ENCODE assay signal across 23 cellular contexts in genomic region chr18:49247786-49248185, GRCh38.
DNase-seq lines count a peak whose midpoint lies in the region; ATAC-seq and TF ChIP-seq lines count a peak whose summit lies in the region.
"Had no signal": no experiment of that assay in that cellular context is flagged by ENCODE, and none has a peak within 500 bp of the region (broad histone marks: within the 10 kb centered on the region; RNA-seq: fewer than 3 reads in every experiment).

No MANE protein-coding gene starts in this region.

- H4K20me1 ChIP-seq in mammary epithelial cell (ENCODE audit: insufficient read depth, low read length): no peaks in the 10 kb centered on the region
- H4K20me1 ChIP-seq in hepatocyte (ENCODE audit: insufficient read depth, poor library complexity, severe bottlenecking): no peaks in the 10 kb centered on the region
- H4K20me1 ChIP-seq in smooth muscle cell (ENCODE audit: low read depth): no peaks in the 10 kb centered on the region
- H4K20me1 ChIP-seq: BLaER1 treated with 17β-estradiol and CSF1 and Interleukin-3, amounts not matched to agents 10 nM and 100 nM had no signal

- no peaks in the 10 kb centered on the region for H3K27me3 Mint-ChIP-seq in MCF 10A (ENCODE audit: insufficient read depth, unreplicated experiment)
- H3K27me3 Mint-ChIP-seq: activated CD8-positive, alpha-beta T cell treated with anti-CD3 and anti-CD28 coated beads for 36 hours; activated T-cell treated with anti-CD3 and anti-CD28 coated beads, Interleukin-2, amount 50 U/mL, for 24 hours; T-helper 17 cell had no signal

- peaks cover 16% of the 10 kb centered on the region for H3K36me3 Mint-ChIP-seq in MCF 10A (ENCODE audit: insufficient read depth, unreplicated experiment)

- H3K9me3 Mint-ChIP-seq in MCF 10A (ENCODE audit: unreplicated experiment): no peaks in the 10 kb centered on the region
- H3K9me3 Mint-ChIP-seq: activated CD8-positive, alpha-beta T cell treated with anti-CD3 and anti-CD28 coated beads for 36 hours; activated T-cell treated with anti-CD3 and anti-CD28 coated beads, Interleukin-2, amount 50 U/mL, for 24 hours had no signal

- no peaks in the 10 kb centered on the region for H3K9me2 ChIP-seq in hepatocyte (replicated peaks; ENCODE audit: insufficient read depth)

- no peak for TF ChIP-seq EP300 in tibial nerve (IDR thresholded peaks at IDR 0.05)

- no peak overlapping the region for H3K4me3 ChIP-seq in mammary epithelial cell (replicated peaks in 1 of 3; ENCODE audit: insufficient read depth in 1 of 3, low read depth in 2 of 3, low read length in 3 of 3)
- no peak overlapping the region for H3K4me3 ChIP-seq in astrocyte of the spinal cord (ENCODE audit: low read depth, low read length)
- H3K4me3 ChIP-seq in hepatocyte: no peak overlapping the region
- no peak overlapping the region for H3K4me3 ChIP-seq in smooth muscle cell
- no peak overlapping the region for H3K4me3 ChIP-seq in tibial nerve
- H3K4me3 ChIP-seq: BLaER1 treated with 17β-estradiol and CSF1 and Interleukin-3, amounts not matched to agents 10 nM and 100 nM; coronary artery; sigmoid colon; SJCRH30; stomach had no signal

- TF ChIP-seq POLR2A in tibial nerve (IDR thresholded peaks at IDR 0.05): no peak

- BruUV-seq in MCF 10A (replicated peaks; lab: Mats Ljungman, UMichigan) (no TSS peak), mammary epithelial cell (replicated peaks; lab: Mats Ljungman, UMichigan) (no TSS peak)

- no peak overlapping the region for H3K4me3 Mint-ChIP-seq in MCF 10A (ENCODE audit: unreplicated experiment)
- H3K4me3 Mint-ChIP-seq: activated CD8-positive, alpha-beta T cell treated with anti-CD3 and anti-CD28 coated beads for 36 hours; activated T-cell treated with anti-CD3 and anti-CD28 coated beads, Interleukin-2, amount 50 U/mL, for 24 hours; T-helper 17 cell had no signal

- peaks cover 16% of the 10 kb centered on the region for H3K4me1 ChIP-seq in mammary epithelial cell (ENCODE audit: insufficient read depth, low read length)
- peaks cover 8% of the 10 kb centered on the region for H3K4me1 ChIP-seq in hepatocyte (ENCODE audit: insufficient read depth)
- H3K4me1 ChIP-seq in smooth muscle cell (ENCODE audit: low read depth): no peaks in the 10 kb centered on the region
- peaks cover 0 to 8% (median 0%) of the 10 kb centered on the region in 4 donors for H3K4me1 ChIP-seq in tibial nerve

- TF ChIP-seq CTCF in MCF 10A (IDR thresholded peaks at IDR 0.05; ENCODE audit: unreplicated experiment): no peak
- no peak for TF ChIP-seq CTCF in mammary epithelial cell (conservative IDR thresholded peaks at IDR 0.05 in 1 of 2, IDR thresholded peaks at IDR 0.05 in 1 of 2; ENCODE audit: extremely low read depth in 1 of 2, insufficient read depth in 1 of 2, low read depth in 1 of 2, low read length in 2 of 2)
- no peak for TF ChIP-seq CTCF in astrocyte of the spinal cord (IDR thresholded peaks at IDR 0.05; ENCODE audit: low read depth, low read length)
- TF ChIP-seq CTCF in hepatocyte (IDR thresholded peaks at IDR 0.05; ENCODE audit: poor library complexity): no peak
- no peak for TF ChIP-seq CTCF in smooth muscle cell (IDR thresholded peaks at IDR 0.05; ENCODE audit: borderline replicate concordance, insufficient read depth, poor library complexity, severe bottlenecking)
- no peak for TF ChIP-seq CTCF in tibial nerve (IDR thresholded peaks at IDR 0.05)

- H3K27me3 ChIP-seq in mammary epithelial cell (ENCODE audit: insufficient read depth, low read length): no peaks in the 10 kb centered on the region
- H3K27me3 ChIP-seq in hepatocyte: no peaks in the 10 kb centered on the region
- H3K27me3 ChIP-seq in smooth muscle cell (ENCODE audit: low read depth): no peaks in the 10 kb centered on the region
- H3K27me3 ChIP-seq in tibial nerve: no peaks in the 10 kb centered on the region
- H3K27me3 ChIP-seq: BLaER1 treated with 17β-estradiol and CSF1 and Interleukin-3, amounts not matched to agents 10 nM and 100 nM; sigmoid colon; SJCRH30; stomach had no signal

- H3K27ac ChIP-seq in mammary epithelial cell (ENCODE audit: insufficient read depth, low read depth, low read length) (no peak overlapping the region), hepatocyte (peak overlapping the region; percentile 8), smooth muscle cell (ENCODE audit: low read depth) (peak overlapping the region; percentile 8), tibial nerve (no peak overlapping the region)
- H3K27ac ChIP-seq: 22Rv1; BLaER1 treated with 17β-estradiol and CSF1 and Interleukin-3, amounts not matched to agents 10 nM and 100 nM; coronary artery; sigmoid colon; SJCRH30; stomach had no signal

- H3K9me3 ChIP-seq in mammary epithelial cell (replicated peaks; ENCODE audit: insufficient read depth, low read length) (no peaks in the 10 kb centered on the region), hepatocyte (ENCODE audit: low read depth) (no peaks in the 10 kb centered on the region), smooth muscle cell (replicated peaks; ENCODE audit: low read depth) (no peaks in the 10 kb centered on the region), tibial nerve (no peaks in the 10 kb centered on the region)
- H3K9me3 ChIP-seq: sigmoid colon, SJCRH30 had no signal

- in situ Hi-C loops in mammary epithelial cell (cut with MboI; ENCODE audit: low sequenced_read_pairs in 2 of 2) (loop anchor here (25.0 kb wide), 1 partner anchor 560 kb away; no protein-coding TSS in a partner anchor), astrocyte of the spinal cord (cut with HindIII; ENCODE audit: low sequenced_read_pairs) (no loop called here)

- no peaks in the 10 kb centered on the region for H3K79me2 ChIP-seq in mammary epithelial cell (ENCODE audit: insufficient read depth, low read length)
- no peaks in the 10 kb centered on the region for H3K79me2 ChIP-seq in hepatocyte
- no peaks in the 10 kb centered on the region for H3K79me2 ChIP-seq in smooth muscle cell (ENCODE audit: low read depth)

- no peak for ATAC-seq in HG03460 (IDR thresholded peaks at IDR 0.05; ENCODE audit: unreplicated experiment)
- ATAC-seq: activated CD8-positive, alpha-beta T cell treated with anti-CD3 and anti-CD28 coated beads for 36 hours; left ventricle myocardium superior; T-helper 17 cell had no signal

- DNase-seq in MCF 10A (ENCODE audit: unreplicated experiment) (peak; percentile 14), mammary epithelial cell (no peak), astrocyte of the spinal cord (ENCODE audit: low read depth, low spot score) (peak; percentile 27), hepatocyte (ENCODE audit: low spot score) (no peak), smooth muscle cell (lab: John Stamatoyannopoulos, UW; ENCODE audit: unreplicated experiment) (no peak), NCI-H128 (lab: John Stamatoyannopoulos, UW; ENCODE audit: unreplicated experiment) (no peak), tibial nerve (ENCODE audit: low spot score in 2 of 2) (no peak)
- DNase-seq: activated CD8-positive, alpha-beta T cell treated with anti-CD3 and anti-CD28 coated beads for 36 hours; activated naive CD4-positive, alpha-beta T cell treated with anti-CD3 and anti-CD28 coated beads, Interleukin-2, amount 50 U/mL, for 16 hours; activated T-cell treated with anti-CD3 and anti-CD28 coated beads, Interleukin-2, amount 50 U/mL, for 24 hours; left ventricle myocardium superior; NCI-H1436; NCI-H69; OCI-M1; sigmoid colon; SJCRH30; stimulated activated CD4-positive, alpha-beta T cell treated with anti-CD3 and anti-CD28 coated beads, Interleukin-2, amount 100 ng/mL, for 48 hours; stomach; T-helper 17 cell had no signal

- peaks cover 17% of the 10 kb centered on the region for H3K4me1 Mint-ChIP-seq in MCF 10A (ENCODE audit: insufficient read depth, unreplicated experiment)

- CTCF ChIA-PET in MCF 10A (lab: Yijun Ruan, JAX): no interaction called here
- CTCF ChIA-PET in mammary epithelial cell (lab: Charles Lee; ENCODE audit: low non-redundant PET): interaction anchor here (0.6 kb wide), 1 partner anchor 88 kb away, joined by 5 read pairs; no protein-coding TSS in a partner anchor

- no peak overlapping the region for H3K27ac Mint-ChIP-seq in MCF 10A (ENCODE audit: low read depth, unreplicated experiment)
- H3K27ac Mint-ChIP-seq: activated CD8-positive, alpha-beta T cell treated with anti-CD3 and anti-CD28 coated beads for 36 hours; activated T-cell treated with anti-CD3 and anti-CD28 coated beads, Interleukin-2, amount 50 U/mL, for 24 hours; T-helper 17 cell had no signal

- POLR2A ChIA-PET in MCF 10A (lab: Yijun Ruan, JAX): no interaction called here

- H3K4me2 ChIP-seq in mammary epithelial cell (ENCODE audit: insufficient read depth, low read depth, low read length) (no peak overlapping the region), hepatocyte (no peak overlapping the region), smooth muscle cell (peak overlapping the region; percentile 29)

- H3K36me3 ChIP-seq in mammary epithelial cell (ENCODE audit: insufficient read depth, low read length) (peaks cover 6% of the 10 kb centered on the region), hepatocyte (replicated peaks; ENCODE audit: insufficient read depth, low read depth) (no peaks in the 10 kb centered on the region), smooth muscle cell (ENCODE audit: low read depth) (no peaks in the 10 kb centered on the region), tibial nerve (peaks cover 0 to 33% (median 0%) of the 10 kb centered on the region in 3 donors)
- H3K36me3 ChIP-seq: SJCRH30 had no signal

- no peak overlapping the region for H2AFZ ChIP-seq in mammary epithelial cell (ENCODE audit: low read depth, low read length)
- H2AFZ ChIP-seq in hepatocyte: no peak overlapping the region
- no peak overlapping the region for H2AFZ ChIP-seq in smooth muscle cell (ENCODE audit: low read depth)

- dilution Hi-C loops in mammary epithelial cell (cut with HindIII; ENCODE audit: low sequenced_read_pairs): no loop called here

- no peak overlapping the region for H3K9ac ChIP-seq in mammary epithelial cell (ENCODE audit: insufficient read depth, low read length)
- H3K9ac ChIP-seq in smooth muscle cell (ENCODE audit: low read depth): no peak overlapping the region
- H3K9ac ChIP-seq: BLaER1 treated with 17β-estradiol and CSF1 and Interleukin-3, amounts not matched to agents 10 nM and 100 nM had no signal

- intact Hi-C loops in MCF 10A (cut with micrococcal nuclease): no loop called here
- intact Hi-C loops in mammary epithelial cell (cut with micrococcal nuclease): no loop called here

- H3F3A ChIP-seq in smooth muscle cell (ENCODE audit: low read depth): no peaks in the 10 kb centered on the region

Comparison
In these comparisons a context has a peak if more than half of its experiments do, and no peak if none do; other contexts are left out.
1. DNase-seq: peak in MCF 10A (single experiment) and astrocyte of the spinal cord (single experiment); none in mammary epithelial cell (single experiment), hepatocyte (single experiment), smooth muscle cell (single experiment), NCI-H128 (single experiment) and tibial nerve (0 of 2).
2. H3K27ac ChIP-seq: peak in hepatocyte (single experiment) and smooth muscle cell (single experiment); none in mammary epithelial cell (single experiment) and tibial nerve (0 of 4).